Comparison of ENCODE assay signal across 15 cellular contexts in genomic region chr4:116073051-116073450, GRCh38.
A peak's percentile ranks its signal among the peaks of the same experiment; 100 is the strongest.
DNase-seq lines count a peak whose midpoint lies in the region; FAIRE-seq and TF ChIP-seq lines count a peak whose summit lies in the region.
"Had no signal": no experiment of that assay in that cellular context is flagged by ENCODE, and none has a peak within 500 bp of the region (broad histone marks: within the 10 kb centered on the region; RNA-seq: fewer than 3 reads in every experiment).

No MANE protein-coding gene starts in this region.

- peak overlapping the region; percentile 68 for H3K27ac Mint-ChIP-seq in astrocyte (ENCODE audit: unreplicated experiment)
- H3K27ac Mint-ChIP-seq in H9, result no peak overlapping the region
- H3K27ac Mint-ChIP-seq in endothelial cell (ENCODE audit: unreplicated experiment), result no peak overlapping the region
- H3K27ac Mint-ChIP-seq: CD4-positive, CD25-positive, alpha-beta regulatory T cell had no signal

- H2BK12ac ChIP-seq in H9 (ENCODE audit: insufficient read length, low read depth, low read length), result no peak overlapping the region

- H3K23ac ChIP-seq in H9 (ENCODE audit: insufficient read length, low read depth, low read length), result no peak overlapping the region

- H4K8ac ChIP-seq in H9 (replicated peaks; ENCODE audit: insufficient read length, low read depth, low read length), result no peak overlapping the region

- H3K9ac ChIP-seq in astrocyte (ENCODE audit: low read length) (no peak overlapping the region), H9 (ENCODE audit: extremely low read depth, insufficient read length, low read length) (no peak overlapping the region)
- H3K9ac ChIP-seq: BLaER1 treated with 17β-estradiol and CSF1 and Interleukin-3, amounts not matched to agents 10 nM and 100 nM had no signal

- no peak overlapping the region for H3K4me2 ChIP-seq in astrocyte (ENCODE audit: low read length)
- no peak overlapping the region for H3K4me2 ChIP-seq in H9 (ENCODE audit: insufficient read depth, insufficient read length, low read length)
- H3K4me2 ChIP-seq: BLaER1 treated with 17β-estradiol and CSF1 and Interleukin-3, amounts not matched to agents 10 nM and 100 nM had no signal

- H2BK20ac ChIP-seq in H9 (ENCODE audit: low read depth, low read length, poor library complexity, severe bottlenecking), result no peak overlapping the region

- no peak overlapping the region for H3K4me3 ChIP-seq in astrocyte (ENCODE audit: insufficient read depth, low read depth, low read length)
- no peak overlapping the region for H3K4me3 ChIP-seq in tibial artery
- H3K4me3 ChIP-seq: BLaER1 treated with 17β-estradiol and CSF1 and Interleukin-3, amounts not matched to agents 10 nM and 100 nM; K562 had no signal

- H3T11ph ChIP-seq in H9 (ENCODE audit: low read length), result no peak overlapping the region

- H3K4ac ChIP-seq in H9 (ENCODE audit: low read depth, low read length), result no peak overlapping the region

- H3K36me3 ChIP-seq in astrocyte (ENCODE audit: insufficient read depth, low read length), result no peaks in the 10 kb centered on the region
- no peaks in the 10 kb centered on the region for H3K36me3 ChIP-seq in tibial artery
- H3K36me3 ChIP-seq: BLaER1 treated with 17β-estradiol and CSF1 and Interleukin-3, amounts not matched to agents 10 nM and 100 nM had no signal

- H3K14ac ChIP-seq in H9 (ENCODE audit: insufficient read depth, low read length), result no peak overlapping the region

- no peak for FAIRE-seq in astrocyte (lab: Jason Lieb, UNC)
- FAIRE-seq: H1, K562 had no signal

- H4K91ac ChIP-seq in H9 (ENCODE audit: insufficient read length, low read depth, low read length), result no peak overlapping the region

- H2BK5ac ChIP-seq in H9 (ENCODE audit: insufficient read length, low read length), result no peak overlapping the region

- H3K4me1 Mint-ChIP-seq in astrocyte (ENCODE audit: low read depth, unreplicated experiment), result peaks cover 1% of the 10 kb centered on the region
- H3K4me1 Mint-ChIP-seq in H9, result no peaks in the 10 kb centered on the region
- H3K4me1 Mint-ChIP-seq in endothelial cell (ENCODE audit: unreplicated experiment), result no peaks in the 10 kb centered on the region
- H3K4me1 Mint-ChIP-seq: CD4-positive, CD25-positive, alpha-beta regulatory T cell had no signal

- H2BK120ac ChIP-seq in H9 (ENCODE audit: low read depth, low read length, poor library complexity, severe bottlenecking), result no peak overlapping the region

- H4K20me1 ChIP-seq in astrocyte (ENCODE audit: insufficient read depth, low read length) (no peaks in the 10 kb centered on the region), H9 (ENCODE audit: control insufficient read depth, insufficient read depth, insufficient read length) (no peaks in the 10 kb centered on the region)
- H4K20me1 ChIP-seq: BLaER1 treated with 17β-estradiol and CSF1 and Interleukin-3, amounts not matched to agents 10 nM and 100 nM had no signal

- H3K79me2 ChIP-seq in astrocyte (ENCODE audit: insufficient read depth, low read length) (no peaks in the 10 kb centered on the region), H9 (ENCODE audit: insufficient read depth, low read length) (no peaks in the 10 kb centered on the region)

- no peaks in the 10 kb centered on the region for H3K79me1 ChIP-seq in H9 (ENCODE audit: insufficient read depth, low read depth, low read length, poor library complexity, severe bottlenecking)

- no peaks in the 10 kb centered on the region for H3K23me2 ChIP-seq in H9 (ENCODE audit: insufficient read length, low read depth, low read length, poor library complexity, severe bottlenecking)

- no CpG with 5 or more reads among the region's 1 CpG for WGBS in H9 (ENCODE audit: extremely low coverage, insufficient read length, low lambda C conversion rate)

- H3K9me3 Mint-ChIP-seq in astrocyte (ENCODE audit: unreplicated experiment) (peaks cover 2% of the 10 kb centered on the region), H9 (peaks cover 13 to 14% of the 10 kb centered on the region in 2 experiments), endothelial cell (ENCODE audit: unreplicated experiment) (no peaks in the 10 kb centered on the region)

- peak overlapping the region; percentile 64 for H3K27ac ChIP-seq in 22Rv1
- H3K27ac ChIP-seq in astrocyte (ENCODE audit: low read depth, low read length), result no peak overlapping the region
- H3K27ac ChIP-seq in H9 (ENCODE audit: insufficient read length, low read depth, low read length), result no peak overlapping the region
- H3K27ac ChIP-seq in tibial artery, result no peak overlapping the region
- H3K27ac ChIP-seq: BLaER1 treated with 17β-estradiol and CSF1 and Interleukin-3, amounts not matched to agents 10 nM and 100 nM had no signal

- DNase-seq in DMS53 treated with DMSO at 0.1 percent for 48 hours (lab: John Stamatoyannopoulos, UW; ENCODE audit: unreplicated experiment), result peak; percentile 80
- no peak for DNase-seq in astrocyte (ENCODE audit: low read depth)
- DNase-seq in kidney tubule cell (ENCODE audit: low spot score), result peak; percentile 7
- no peak for DNase-seq in H9
- DNase-seq in endothelial cell (ENCODE audit: low spot score), result no peak
- DNase-seq in tibial artery, result no peak
- DNase-seq: ACHN; CD4-positive, CD25-positive, alpha-beta regulatory T cell; DND-41; GDM1; Karpas-422 had no signal

- H3K18ac ChIP-seq in H9 (ENCODE audit: insufficient read length, low read depth, low read length), result no peak overlapping the region

- H3K4me1 ChIP-seq in astrocyte (ENCODE audit: insufficient read depth, low read length), result no peaks in the 10 kb centered on the region
- H3K4me1 ChIP-seq in H9 (ENCODE audit: insufficient read depth, low read length), result no peaks in the 10 kb centered on the region
- H3K4me1 ChIP-seq in tibial artery, result no peaks in the 10 kb centered on the region
- H3K4me1 ChIP-seq: BLaER1 treated with 17β-estradiol and CSF1 and Interleukin-3, amounts not matched to agents 10 nM and 100 nM had no signal

- no peak overlapping the region for H2AK5ac ChIP-seq in H9 (ENCODE audit: insufficient read length, low read length)

- intact Hi-C loops in tibial artery (cut with DNase I; ENCODE audit: low total_unique reads), result loop anchor here (5.0 kb wide), 1 partner anchor 199 kb away; no protein-coding TSS in a partner anchor

- TF ChIP-seq CTCF in 22Rv1 (IDR thresholded peaks at IDR 0.05) (no peak), astrocyte (IDR thresholded peaks at IDR 0.05; ENCODE audit: insufficient read depth, low read depth, low read length) (no peak), H9 (conservative IDR thresholded peaks at IDR 0.05) (no peak), endothelial cell (IDR thresholded peaks at IDR 0.05; ENCODE audit: unreplicated experiment) (no peak), tibial artery (IDR thresholded peaks at IDR 0.05) (no peak)

- no peaks in the 10 kb centered on the region for H3K36me3 Mint-ChIP-seq in astrocyte (ENCODE audit: low read depth, unreplicated experiment)
- H3K36me3 Mint-ChIP-seq in H9 (ENCODE audit: insufficient read depth in 1 of 3, low read depth in 3 of 3), result peaks cover 0 to 23% (median 4%) of the 10 kb centered on the region in 3 experiments; a peak in 4 of 7 replicates
- H3K36me3 Mint-ChIP-seq in endothelial cell (ENCODE audit: low read depth, unreplicated experiment), result no peaks in the 10 kb centered on the region
- H3K36me3 Mint-ChIP-seq: CD4-positive, CD25-positive, alpha-beta regulatory T cell had no signal

- H3K4me3 Mint-ChIP-seq in astrocyte (ENCODE audit: unreplicated experiment) (no peak overlapping the region), H9 (no peak overlapping the region), endothelial cell (ENCODE audit: unreplicated experiment) (no peak overlapping the region)
- H3K4me3 Mint-ChIP-seq: CD4-positive, CD25-positive, alpha-beta regulatory T cell had no signal

- H2AFZ ChIP-seq in astrocyte (ENCODE audit: low read depth, low read length) (no peak overlapping the region), H9 (ENCODE audit: low read length) (no peak overlapping the region)

- no peak overlapping the region for H2BK15ac ChIP-seq in H9 (ENCODE audit: low read depth, low read length)

- no peak overlapping the region for H4K5ac ChIP-seq in H9 (ENCODE audit: insufficient read length, low read depth, low read length)

- H3K27me3 Mint-ChIP-seq in astrocyte (ENCODE audit: low read depth, unreplicated experiment) (no peaks in the 10 kb centered on the region), H9 (ENCODE audit: low read depth) (no peaks in the 10 kb centered on the region), endothelial cell (ENCODE audit: unreplicated experiment) (no peaks in the 10 kb centered on the region)
- H3K27me3 Mint-ChIP-seq: CD4-positive, CD25-positive, alpha-beta regulatory T cell had no signal

- H3K9me3 ChIP-seq in astrocyte (ENCODE audit: insufficient read depth, low read depth, low read length), result peaks cover under 1% of the 10 kb centered on the region
- H3K9me3 ChIP-seq in H9 (ENCODE audit: control insufficient read depth, low read depth, low read length), result no peaks in the 10 kb centered on the region
- H3K9me3 ChIP-seq in tibial artery, result no peaks in the 10 kb centered on the region
- H3K9me3 ChIP-seq: BLaER1 treated with 17β-estradiol and CSF1 and Interleukin-3, amounts not matched to agents 10 nM and 100 nM had no signal

- H3K27me3 ChIP-seq in astrocyte (ENCODE audit: insufficient read depth, low read length) (no peaks in the 10 kb centered on the region), H9 (ENCODE audit: insufficient read depth, low read length) (no peaks in the 10 kb centered on the region), tibial artery (no peaks in the 10 kb centered on the region)
- H3K27me3 ChIP-seq: BLaER1 treated with 17β-estradiol and CSF1 and Interleukin-3, amounts not matched to agents 10 nM and 100 nM had no signal

- no peak overlapping the region for H3K56ac ChIP-seq in H9 (ENCODE audit: insufficient read length, low read depth, low read length)

Comparison
In these comparisons a context has a peak if more than half of its experiments do, and no peak if none do; other contexts are left out.
1. DNase-seq: peak in DMS53 treated with DMSO at 0.1 percent for 48 hours (single experiment) and kidney tubule cell (single experiment); none in astrocyte (single experiment), H9 (single experiment), endothelial cell (single experiment) and tibial artery (0 of 2).